ENCODE assay signal across 38 cellular contexts in genomic region chr10:97618733-97619132, GRCh38. TPM values are rescaled to one million over a fixed set of nuclear protein-coding genes. Genes with fewer than 3 reads are reported as not detected.
"Had no signal": no experiment of that assay in that cellular context is flagged by ENCODE, and none has a peak within 500 bp of the region (broad histone marks: within the 10 kb centered on the region; RNA-seq: fewer than 3 reads in every experiment).

No MANE protein-coding gene starts in this region.

- H3K4me3 ChIP-seq: adrenal gland, body of pancreas, breast epithelium had no signal

- ATAC-seq: activated CD8-positive, alpha-beta T cell treated with anti-CD3 and anti-CD28 coated beads for 36 hours; activated naive CD4-positive, alpha-beta T cell treated with anti-CD3 and anti-CD28 coated beads, Interleukin-2, amount 50 U/mL, for 72 hours; activated T-cell treated with anti-CD3 and anti-CD28 coated beads, Interleukin-2, amount 50 U/mL, for 4 hours; activated T-cell treated with anti-CD3 and anti-CD28 coated beads, Interleukin-2, amount 50 U/mL, for 72 hours; activated T-helper 17 cell treated with anti-CD3 and anti-CD28 coated beads, Interleukin-2, amount 50 U/mL, for 72 hours; body of pancreas had no signal

- H3K9me3 ChIP-seq: adrenal gland, body of pancreas, breast epithelium had no signal

- H3K27me3 ChIP-seq: adrenal gland, body of pancreas, brain microvascular endothelial cell, breast epithelium had no signal

- DNase-seq: activated B cell treated with CpG ODN at 0.5 μM for 24 hours; activated CD4-positive, alpha-beta memory T cell treated with anti-CD3 and anti-CD28 coated beads for 36 hours; activated CD4-positive, alpha-beta T cell treated with anti-CD3 and anti-CD28 coated beads for 4 hours; activated CD4-positive, alpha-beta T cell treated with anti-CD3 and anti-CD28 coated beads, Interleukin-2, amount 10 ng/mL, durations not matched to agents 24 days and 14 days; activated CD4-positive, alpha-beta T cell treated with anti-CD3 and anti-CD28 coated beads, Interleukin-2, amount 50 U/mL, for 1 hour; activated CD4-positive, alpha-beta T cell treated with anti-CD3 and anti-CD28 coated beads, Interleukin-2, amount 50 U/mL, for 4 hours; activated CD4-positive, CD25-positive, alpha-beta regulatory T cell treated with anti-CD3 and anti-CD28 coated beads, Interleukin-2, amount 50 U/mL, for 72 hours; activated CD8-positive, alpha-beta memory T cell treated with anti-CD3 and anti-CD28 coated beads, Interleukin-2, amount 50 U/mL, for 4 hours; activated CD8-positive, alpha-beta T cell treated with anti-CD3 and anti-CD28 coated beads for 36 hours; activated effector memory CD4-positive, alpha-beta T cell treated with anti-CD3 and anti-CD28 coated beads, Interleukin-2, amount 50 U/mL, for 16 hours; activated gamma-delta T cell treated with Interleukin-2 at 50 U/mL for 16 hours; activated naive CD4-positive, alpha-beta T cell; activated naive CD4-positive, alpha-beta T cell treated with anti-CD3 and anti-CD28 coated beads for 36 hours; activated naive CD4-positive, alpha-beta T cell treated with anti-CD3 and anti-CD28 coated beads, Interleukin-2, amount 50 U/mL, for 16 hours; activated naive CD8-positive, alpha-beta T cell treated with anti-CD3 and anti-CD28 coated beads for 36 hours; activated T-cell treated with anti-CD3 and anti-CD28 coated beads for 4 hours; activated T-cell treated with anti-CD3 and anti-CD28 coated beads, Interleukin-2, amount 50 U/mL, for 1 hour; activated T-cell treated with anti-CD3 and anti-CD28 coated beads, Interleukin-2, amount 50 U/mL, for 4 hours; activated T-cell treated with anti-CD3 and anti-CD28 coated beads, Interleukin-2, amount 50 U/mL, for 72 hours; adrenal gland; amniotic stem cell; aorta; body of pancreas; brain microvascular endothelial cell; central memory CD4-positive, alpha-beta T cell; T-helper 2 cell; T-helper 9 cell had no signal

- H3K36me3 ChIP-seq: adrenal gland, brain microvascular endothelial cell, breast epithelium had no signal

- H3K36me3 Mint-ChIP-seq: activated naive CD4-positive, alpha-beta T cell treated with anti-CD3 and anti-CD28 coated beads, Interleukin-2, amount 50 U/mL, for 72 hours; activated naive CD8-positive, alpha-beta T cell treated with anti-CD3 and anti-CD28 coated beads for 36 hours had no signal

- H3K27ac Mint-ChIP-seq: activated B cell treated with CpG ODN at 0.5 μM for 24 hours; activated CD4-positive, alpha-beta memory T cell treated with anti-CD3 and anti-CD28 coated beads for 36 hours; activated CD4-positive, alpha-beta T cell treated with anti-CD3 and anti-CD28 coated beads, Interleukin-2, amount 10 ng/mL, durations not matched to agents 24 days and 14 days; activated CD8-positive, alpha-beta T cell treated with anti-CD3 and anti-CD28 coated beads for 36 hours; activated naive CD4-positive, alpha-beta T cell treated with anti-CD3 and anti-CD28 coated beads for 36 hours; activated naive CD8-positive, alpha-beta T cell treated with anti-CD3 and anti-CD28 coated beads for 36 hours; activated T-cell treated with anti-CD3 and anti-CD28 coated beads, Interleukin-2, amount 50 U/mL, for 72 hours; activated T-helper 1 cell treated with anti-CD3 and anti-CD28 coated beads, Interleukin-12 subunit alpha, Interleukin-12 subunit beta, Interleukin-2, Interleukin-4 antibody, amounts not matched to agents 30 ng/mL and 10 ng/mL and 1 ng/mL, durations not matched to agents 14 hours and 24 hours and 36 hours; activated T-helper 17 cell treated with anti-CD3 and anti-CD28 coated beads, Interleukin-2, amount 50 U/mL, for 72 hours; T-helper 1 cell treated with Interleukin-12 subunit alpha and Interleukin-12 subunit beta and Interleukin-4 antibody, amounts not matched to agents 30 μg/mL and 1 μg/mL, for 36 hours; T-helper 2 cell treated with Interferon-gamma antibody and Interleukin-4, amounts not matched to agents 5 μg/mL and 100 μg/mL, for 36 hours had no signal

- H3K4me1 Mint-ChIP-seq: activated B cell treated with CpG ODN at 0.5 μM for 24 hours; activated CD4-positive, alpha-beta T cell treated with anti-CD3 and anti-CD28 coated beads, Interleukin-2, amount 10 ng/mL, durations not matched to agents 24 days and 14 days; activated naive CD8-positive, alpha-beta T cell treated with anti-CD3 and anti-CD28 coated beads for 36 hours; activated T-helper 17 cell treated with anti-CD3 and anti-CD28 coated beads, Interleukin-2, amount 50 U/mL, for 72 hours had no signal

- H3K27ac ChIP-seq: adrenal gland, body of pancreas, brain microvascular endothelial cell, breast epithelium, VCaP had no signal

- H3K4me3 Mint-ChIP-seq: activated B cell treated with CpG ODN at 0.5 μM for 24 hours; activated CD4-positive, alpha-beta memory T cell treated with anti-CD3 and anti-CD28 coated beads for 36 hours; activated CD4-positive, alpha-beta T cell treated with anti-CD3 and anti-CD28 coated beads, Interleukin-2, amount 10 ng/mL, durations not matched to agents 24 days and 14 days; activated CD8-positive, alpha-beta T cell treated with anti-CD3 and anti-CD28 coated beads for 36 hours; activated naive CD4-positive, alpha-beta T cell treated with anti-CD3 and anti-CD28 coated beads for 36 hours; activated naive CD8-positive, alpha-beta T cell treated with anti-CD3 and anti-CD28 coated beads for 36 hours; activated T-cell treated with anti-CD3 and anti-CD28 coated beads, Interleukin-2, amount 50 U/mL, for 4 hours; activated T-cell treated with anti-CD3 and anti-CD28 coated beads, Interleukin-2, amount 50 U/mL, for 72 hours; activated T-helper 1 cell treated with anti-CD3 and anti-CD28 coated beads, Interleukin-12 subunit alpha, Interleukin-12 subunit beta, Interleukin-2, Interleukin-4 antibody, amounts not matched to agents 30 ng/mL and 10 ng/mL and 1 ng/mL, durations not matched to agents 14 hours and 24 hours and 36 hours; activated T-helper 17 cell treated with anti-CD3 and anti-CD28 coated beads, Interleukin-2, amount 50 U/mL, for 72 hours; T-helper 1 cell treated with Interleukin-12 subunit alpha and Interleukin-12 subunit beta and Interleukin-4 antibody, amounts not matched to agents 30 μg/mL and 1 μg/mL, for 36 hours; T-helper 2 cell treated with Interferon-gamma antibody and Interleukin-4, amounts not matched to agents 5 μg/mL and 100 μg/mL, for 36 hours had no signal

- FAIRE-seq: astrocyte, TTC549 had no signal

- H3K4me1 ChIP-seq: adrenal gland, breast epithelium had no signal

- H3K9me3 Mint-ChIP-seq: activated B cell treated with CpG ODN at 0.5 μM for 24 hours; activated CD4-positive, alpha-beta memory T cell treated with anti-CD3 and anti-CD28 coated beads for 36 hours; activated CD4-positive, alpha-beta T cell treated with anti-CD3 and anti-CD28 coated beads, Interleukin-2, amount 10 ng/mL, durations not matched to agents 24 days and 14 days; activated CD8-positive, alpha-beta T cell treated with anti-CD3 and anti-CD28 coated beads for 36 hours; activated naive CD4-positive, alpha-beta T cell treated with anti-CD3 and anti-CD28 coated beads for 36 hours; activated naive CD4-positive, alpha-beta T cell treated with anti-CD3 and anti-CD28 coated beads, Interleukin-2, amount 50 U/mL, for 72 hours; activated naive CD8-positive, alpha-beta T cell treated with anti-CD3 and anti-CD28 coated beads for 36 hours; activated T-cell treated with anti-CD3 and anti-CD28 coated beads, Interleukin-2, amount 50 U/mL, for 4 hours; activated T-cell treated with anti-CD3 and anti-CD28 coated beads, Interleukin-2, amount 50 U/mL, for 72 hours; activated T-helper 1 cell treated with anti-CD3 and anti-CD28 coated beads, Interleukin-12 subunit alpha, Interleukin-12 subunit beta, Interleukin-2, Interleukin-4 antibody, amounts not matched to agents 30 ng/mL and 10 ng/mL and 1 ng/mL, durations not matched to agents 14 hours and 24 hours and 36 hours; activated T-helper 17 cell treated with anti-CD3 and anti-CD28 coated beads, Interleukin-2, amount 50 U/mL, for 72 hours; T-helper 1 cell treated with Interleukin-12 subunit alpha and Interleukin-12 subunit beta and Interleukin-4 antibody, amounts not matched to agents 30 μg/mL and 1 μg/mL, for 36 hours; T-helper 2 cell treated with Interferon-gamma antibody and Interleukin-4, amounts not matched to agents 5 μg/mL and 100 μg/mL, for 36 hours had no signal

RNA-seq across cellular contexts. Expression of gene C10orf62, which starts 29.2 kb away (rescaled TPM):
- total RNA-seq: activated B cell treated with CpG ODN at 0.5 μM for 24 hours; activated CD4-positive, alpha-beta memory T cell treated with anti-CD3 and anti-CD28 coated beads for 36 hours; activated CD4-positive, alpha-beta T cell treated with anti-CD3 and anti-CD28 coated beads, Interleukin-2, amount 10 ng/mL, durations not matched to agents 24 days and 14 days; activated CD8-positive, alpha-beta memory T cell treated with anti-CD3 and anti-CD28 coated beads for 36 hours; activated CD8-positive, alpha-beta T cell treated with anti-CD3 and anti-CD28 coated beads for 36 hours; activated naive CD4-positive, alpha-beta T cell treated with anti-CD3 and anti-CD28 coated beads for 36 hours; activated naive CD4-positive, alpha-beta T cell treated with anti-CD3 and anti-CD28 coated beads, Interleukin-2, amount 50 U/mL, for 72 hours; activated naive CD8-positive, alpha-beta T cell treated with anti-CD3 and anti-CD28 coated beads for 36 hours; activated T-cell treated with anti-CD3 and anti-CD28 coated beads, Interleukin-2, amount 50 U/mL, for 4 hours; activated T-cell treated with anti-CD3 and anti-CD28 coated beads, Interleukin-2, amount 50 U/mL, for 72 hours; activated T-helper 1 cell treated with anti-CD3 and anti-CD28 coated beads, Interleukin-12 subunit alpha, Interleukin-12 subunit beta, Interleukin-2, Interleukin-4 antibody, amounts not matched to agents 30 ng/mL and 10 ng/mL and 1 ng/mL, durations not matched to agents 14 hours and 24 hours and 36 hours; activated T-helper 17 cell treated with anti-CD3 and anti-CD28 coated beads, Interleukin-2, amount 50 U/mL, for 72 hours; astrocyte had no signal

RNA-seq across cellular contexts. Expression of gene HOGA1, which starts 34.5 kb away (rescaled TPM):
- total RNA-seq: activated B cell treated with CpG ODN at 0.5 μM for 24 hours; activated CD4-positive, alpha-beta memory T cell treated with anti-CD3 and anti-CD28 coated beads for 36 hours; activated CD4-positive, alpha-beta T cell treated with anti-CD3 and anti-CD28 coated beads, Interleukin-2, amount 10 ng/mL, durations not matched to agents 24 days and 14 days; activated CD8-positive, alpha-beta memory T cell treated with anti-CD3 and anti-CD28 coated beads for 36 hours; activated CD8-positive, alpha-beta T cell treated with anti-CD3 and anti-CD28 coated beads for 36 hours; activated naive CD4-positive, alpha-beta T cell treated with anti-CD3 and anti-CD28 coated beads for 36 hours; activated naive CD4-positive, alpha-beta T cell treated with anti-CD3 and anti-CD28 coated beads, Interleukin-2, amount 50 U/mL, for 72 hours; activated naive CD8-positive, alpha-beta T cell treated with anti-CD3 and anti-CD28 coated beads for 36 hours; activated T-cell treated with anti-CD3 and anti-CD28 coated beads, Interleukin-2, amount 50 U/mL, for 4 hours; activated T-cell treated with anti-CD3 and anti-CD28 coated beads, Interleukin-2, amount 50 U/mL, for 72 hours; activated T-helper 1 cell treated with anti-CD3 and anti-CD28 coated beads, Interleukin-12 subunit alpha, Interleukin-12 subunit beta, Interleukin-2, Interleukin-4 antibody, amounts not matched to agents 30 ng/mL and 10 ng/mL and 1 ng/mL, durations not matched to agents 14 hours and 24 hours and 36 hours; activated T-helper 17 cell treated with anti-CD3 and anti-CD28 coated beads, Interleukin-2, amount 50 U/mL, for 72 hours had no signal

RNA-seq across cellular contexts. Expression of gene ANKRD2, which starts 46.2 kb away (rescaled TPM):
- total RNA-seq: activated B cell treated with CpG ODN at 0.5 μM for 24 hours; activated CD4-positive, alpha-beta memory T cell treated with anti-CD3 and anti-CD28 coated beads for 36 hours; activated CD4-positive, alpha-beta T cell treated with anti-CD3 and anti-CD28 coated beads, Interleukin-2, amount 10 ng/mL, durations not matched to agents 24 days and 14 days; activated CD8-positive, alpha-beta T cell treated with anti-CD3 and anti-CD28 coated beads for 36 hours; activated naive CD8-positive, alpha-beta T cell treated with anti-CD3 and anti-CD28 coated beads for 36 hours; activated T-cell treated with anti-CD3 and anti-CD28 coated beads, Interleukin-2, amount 50 U/mL, for 4 hours; activated T-cell treated with anti-CD3 and anti-CD28 coated beads, Interleukin-2, amount 50 U/mL, for 72 hours; activated T-helper 1 cell treated with anti-CD3 and anti-CD28 coated beads, Interleukin-12 subunit alpha, Interleukin-12 subunit beta, Interleukin-2, Interleukin-4 antibody, amounts not matched to agents 30 ng/mL and 10 ng/mL and 1 ng/mL, durations not matched to agents 14 hours and 24 hours and 36 hours; activated T-helper 17 cell treated with anti-CD3 and anti-CD28 coated beads, Interleukin-2, amount 50 U/mL, for 72 hours; body of pancreas; breast epithelium; cerebellum had no signal
